In genomic region chr12:89353823-89354629, GRCh38 we compare ENCODE assay signal across 8 cellular contexts. TPM values are rescaled to one million over a fixed set of nuclear protein-coding genes. Genes with fewer than 3 reads are reported as not detected.
DNase-seq lines count a peak whose midpoint lies in the region; ATAC-seq, FAIRE-seq and TF ChIP-seq lines count a peak whose summit lies in the region.

No MANE protein-coding gene starts in this region.

- peak in 1 of 2 donors; percentile 35 for TF ChIP-seq POLR2A in gastroesophageal sphincter (IDR thresholded peaks at IDR 0.05)

- H3K9me3 ChIP-seq in gastroesophageal sphincter = no peaks in the 10 kb centered on the region
- H3K9me3 ChIP-seq in tibial artery = no peaks in the 10 kb centered on the region

- H3K4me1 ChIP-seq in gastroesophageal sphincter = peaks cover 0 to 55% (median 3%) of the 10 kb centered on the region in 3 donors
- peaks cover 0 to 38% (median 12%) of the 10 kb centered on the region in 4 donors for H3K4me1 ChIP-seq in tibial artery

- H3K4me3 ChIP-seq in gastroesophageal sphincter = peak overlapping the region; percentile 82 to 86
- H3K4me3 ChIP-seq in tibial artery = peak overlapping the region; percentile 74 to 90

- peak; percentile 30 for ATAC-seq in GM18868 (IDR thresholded peaks at IDR 0.05; ENCODE audit: unreplicated experiment)
- peak; percentile 46 for ATAC-seq in gastroesophageal sphincter

- DNase-seq in HK-2 (ENCODE audit: unreplicated experiment) = peak; percentile 79
- DNase-seq in RCC 7860 (ENCODE audit: low spot score) = peak; percentile 56
- DNase-seq in activated naive CD4-positive, alpha-beta T cell (lab: John Stamatoyannopoulos, UW) = peak; percentile 14 to 53 (median 28)
- DNase-seq in nucleus accumbens (lab: John Stamatoyannopoulos, UW) = peak in 34 of 56 donors; percentile 18 to 75 (median 56)
- DNase-seq in tibial artery = peak; percentile 62 to 85

- 0% methylated on average over 1 of the region's 75 CpGs; no CpG with 5 or more reads in 1 of the 2 donors for WGBS in gastroesophageal sphincter (ENCODE audit: low coverage in 1 of 2), 2 donors

- peak overlapping the region; percentile 100 for H3K27ac ChIP-seq in 22Rv1
- peak overlapping the region; percentile 94 to 99 (median 99) for H3K27ac ChIP-seq in gastroesophageal sphincter
- H3K27ac ChIP-seq in tibial artery = peak overlapping the region; percentile 95 to 96

- H3K27me3 ChIP-seq in gastroesophageal sphincter (no peaks in the 10 kb centered on the region), tibial artery (no peaks in the 10 kb centered on the region)

- no peak for TF ChIP-seq EP300 in gastroesophageal sphincter (IDR thresholded peaks at IDR 0.05)

- H3K36me3 ChIP-seq in gastroesophageal sphincter (peaks cover 0 to 13% of the 10 kb centered on the region in 2 donors), tibial artery (peaks cover 0 to 14% (median 2%) of the 10 kb centered on the region in 3 donors)

- TF ChIP-seq CTCF in 22Rv1 (IDR thresholded peaks at IDR 0.05) (no peak), gastroesophageal sphincter (IDR thresholded peaks at IDR 0.05) (peak in 1 of 4 experiments; percentile 17), tibial artery (IDR thresholded peaks at IDR 0.05) (no peak)

- intact Hi-C loops in tibial artery (cut with DNase I; ENCODE audit: low total_unique reads) = loop anchor here (5.0 to 10.0 kb wide), 2 partner anchors 98 to 361 kb away; no protein-coding TSS in a partner anchor

- no peak for FAIRE-seq in RCC 7860 (lab: Jason Lieb, UNC)

RNA-seq across cellular contexts. Expression of gene DUSP6, which starts 1.7 kb away (rescaled TPM):
- total RNA-seq in gastroesophageal sphincter = 10 to 100 TPM; 52.8 to 73.8 (median 58.5) TPM

Comparison
In these comparisons a context has a peak if more than half of its experiments do, and no peak if none do; other contexts are left out.
1. Peak in every context shown above with its lines: DNase-seq, ATAC-seq, H3K4me3 ChIP-seq and H3K27ac ChIP-seq.
2. DNase-seq: peak in every context shown above with its lines; median percentile 79 in HK-2; 74 in tibial artery; 56 in nucleus accumbens; 56 in RCC 7860; 28 in activated naive CD4-positive, alpha-beta T cell.